In the genomic region with DNA sequence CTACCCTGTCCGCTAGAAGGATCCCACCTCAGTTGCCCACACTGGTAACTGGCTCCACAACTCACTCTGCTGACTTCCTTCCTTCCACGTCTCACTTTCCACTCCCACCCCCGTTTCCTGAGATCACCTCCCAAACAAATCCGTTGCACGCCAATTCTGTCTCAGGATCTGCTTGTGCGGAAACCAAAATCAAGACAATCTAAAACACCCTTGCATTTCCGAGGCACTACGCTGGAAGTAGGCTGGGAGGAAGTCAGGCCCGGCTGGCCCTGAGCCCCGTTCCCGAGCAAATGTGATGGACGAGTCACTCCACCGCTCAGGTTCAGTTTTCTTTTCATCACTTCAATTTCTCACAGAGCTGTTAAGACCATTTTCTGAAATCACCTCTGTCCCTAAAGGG, we compare ENCODE assay signal across 2 cellular contexts.
TF ChIP-seq lines count a peak whose summit lies in the region.

No MANE protein-coding gene starts in this region.

TF ChIP-seq in IMR-90, 13 proteins besides CTCF, POLR2A, EP300 and RAD21:
- TF ChIP-seq USF2 (IDR thresholded peaks at IDR 0.05; ENCODE audit: low read depth, low read length): no peak
- TF ChIP-seq BHLHE40 (IDR thresholded peaks at IDR 0.05; ENCODE audit: low read depth, low read length): no peak
- no peak for TF ChIP-seq MXI1 (IDR thresholded peaks at IDR 0.05; ENCODE audit: borderline replicate concordance, low read depth, low read length)
- no peak for TF ChIP-seq RFX5 (IDR thresholded peaks at IDR 0.05; ENCODE audit: low read depth, low read length)
- no peak for TF ChIP-seq ELK1 (IDR thresholded peaks at IDR 0.05; ENCODE audit: borderline replicate concordance, low read depth, low read length)
- no peak for TF ChIP-seq CHD1 (IDR thresholded peaks at IDR 0.05; ENCODE audit: low read depth, low read length)
- TF ChIP-seq RCOR1 (IDR thresholded peaks at IDR 0.05; ENCODE audit: insufficient replicate concordance, low read length): no peak
- no peak for TF ChIP-seq MAFK (IDR thresholded peaks at IDR 0.05; ENCODE audit: low read depth, low read length)
- TF ChIP-seq CEBPB (IDR thresholded peaks at IDR 0.05; ENCODE audit: low read depth, low read length): no peak
- no peak for TF ChIP-seq NFE2L2 (IDR thresholded peaks at IDR 0.05; ENCODE audit: low read depth, low read length)
- no peak for TF ChIP-seq FOS (IDR thresholded peaks at IDR 0.05; ENCODE audit: low read depth, low read length)
- TF ChIP-seq SMC3 (IDR thresholded peaks at IDR 0.05; ENCODE audit: low read depth, low read length): no peak
- no peak for TF ChIP-seq MAZ (IDR thresholded peaks at IDR 0.05; ENCODE audit: borderline replicate concordance, low read depth, low read length)

TF ChIP-seq in liver, 16 proteins besides CTCF, POLR2A, EP300 and RAD21:
- TF ChIP-seq HNF4A (conservative IDR thresholded peaks at IDR 0.05): no peak
- peak; percentile 26 for TF ChIP-seq NR2F2 (IDR thresholded peaks at IDR 0.05)
